Comparison of ENCODE assay signal across 8 cellular contexts in the genomic region with DNA sequence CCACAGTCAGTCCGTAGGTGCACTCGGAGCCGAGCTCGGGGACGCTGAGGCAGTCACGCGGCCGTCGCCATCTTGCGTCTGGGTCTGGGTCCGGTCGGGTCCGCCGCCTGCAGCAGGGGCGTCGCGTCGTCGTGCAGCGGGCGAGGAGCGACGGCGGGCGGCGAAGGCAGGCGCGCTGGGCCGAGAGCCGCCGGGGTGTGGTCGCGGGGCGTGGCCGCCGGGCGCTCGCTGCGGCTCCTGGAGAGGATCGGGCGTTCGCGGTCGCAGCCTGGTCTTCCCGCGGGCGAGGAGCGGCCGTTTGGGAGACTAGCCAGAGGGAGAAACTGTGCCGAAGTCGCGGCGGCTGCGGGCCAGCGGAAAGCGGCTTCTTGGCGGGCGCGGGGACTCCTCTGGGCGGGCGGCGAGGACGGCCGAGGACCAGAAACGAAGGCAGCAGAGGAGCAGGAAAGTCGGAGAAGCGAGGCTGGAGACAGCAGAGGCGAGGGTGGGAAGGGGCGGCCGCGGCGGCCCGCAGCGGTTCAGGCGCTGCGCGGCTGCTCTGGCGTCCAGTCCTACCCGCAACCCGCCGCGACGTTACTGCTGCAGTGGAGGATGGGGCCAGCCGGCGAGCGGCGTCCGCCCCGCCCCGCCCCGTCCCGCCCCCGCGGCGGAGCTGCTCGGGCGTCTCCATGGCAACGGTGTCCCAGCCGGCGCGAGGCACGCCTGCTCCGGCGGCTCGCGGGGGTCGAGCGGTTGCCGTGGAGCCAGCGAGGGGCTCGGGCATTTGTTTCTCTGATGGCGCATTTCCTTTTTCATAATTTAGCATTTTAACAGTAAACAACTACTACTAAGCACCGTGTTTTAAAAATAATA. TPM values are rescaled to one million over a fixed set of nuclear protein-coding genes. Genes with fewer than 3 reads are reported as not detected.
DNase-seq lines count a peak whose midpoint lies in the region; ATAC-seq and TF ChIP-seq lines count a peak whose summit lies in the region.

A gene with protein sequence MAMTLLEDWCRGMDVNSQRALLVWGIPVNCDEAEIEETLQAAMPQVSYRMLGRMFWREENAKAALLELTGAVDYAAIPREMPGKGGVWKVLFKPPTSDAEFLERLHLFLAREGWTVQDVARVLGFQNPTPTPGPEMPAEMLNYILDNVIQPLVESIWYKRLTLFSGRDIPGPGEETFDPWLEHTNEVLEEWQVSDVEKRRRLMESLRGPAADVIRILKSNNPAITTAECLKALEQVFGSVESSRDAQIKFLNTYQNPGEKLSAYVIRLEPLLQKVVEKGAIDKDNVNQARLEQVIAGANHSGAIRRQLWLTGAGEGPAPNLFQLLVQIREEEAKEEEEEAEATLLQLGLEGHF (minus strand): TSS at position 581 of the 852 bp plus-strand sequence. CDS start 745 bp downstream, outside the sequence.

- peaks cover 22% of the 10 kb centered on the region for H3K4me1 Mint-ChIP-seq in activated CD4-positive, alpha-beta memory T cell treated with anti-CD3 and anti-CD28 coated beads, Interleukin-2, amount 10 ng/mL, durations not matched to agents 7 days and 5 days

- peak within 1 kb of the TSS; percentile 80 to 89 (median 83) for H3K9ac ChIP-seq in BLaER1 treated with 17β-estradiol and CSF1 and Interleukin-3, amounts not matched to agents 10 nM and 100 nM

- DNase-seq in NCI-H774 (lab: John Stamatoyannopoulos, UW) (peak; percentile 71), dorsolateral prefrontal cortex (peak; percentile 76 to 96 (median 90)), lower leg skin (ENCODE audit: low spot score in 2 of 2) (peak; percentile 79 to 96)
- peak; percentile 88 for DNase-seq in activated CD4-positive, alpha-beta memory T cell treated with anti-CD3 and anti-CD28 coated beads, Interleukin-2, amount 10 ng/mL, durations not matched to agents 7 days and 5 days
- peak; percentile 81 to 87 for DNase-seq in stimulated activated CD4-positive, alpha-beta T cell treated with anti-CD3 and anti-CD28 coated beads, Interleukin-4, amount 100 ng/mL, for 4 hours

- no peaks in the 10 kb centered on the region for H3K9me3 Mint-ChIP-seq in activated CD4-positive, alpha-beta memory T cell treated with anti-CD3 and anti-CD28 coated beads, Interleukin-2, amount 10 ng/mL, durations not matched to agents 7 days and 5 days

- ATAC-seq in GM19397 (IDR thresholded peaks at IDR 0.05; ENCODE audit: unreplicated experiment) (peak; percentile 73), HG03571 (IDR thresholded peaks at IDR 0.05; ENCODE audit: unreplicated experiment) (peak; percentile 64)

- no peaks in the 10 kb centered on the region for H3K9me3 ChIP-seq in BLaER1 treated with 17β-estradiol and CSF1 and Interleukin-3, amounts not matched to agents 10 nM and 100 nM (replicated peaks in 1 of 11)

- TF ChIP-seq POLR2A in lower leg skin (IDR thresholded peaks at IDR 0.05): no peak

- WGBS in lower leg skin, 2 donors: 0 to 1% methylated on average over 29 to 57 of the region's 113 CpGs

- peak within 1 kb of the TSS; percentile 88 for H3K27ac Mint-ChIP-seq in activated CD4-positive, alpha-beta memory T cell treated with anti-CD3 and anti-CD28 coated beads, Interleukin-2, amount 10 ng/mL, durations not matched to agents 7 days and 5 days

- CTCF ChIA-PET in activated CD4-positive, alpha-beta memory T cell treated with anti-CD3 and anti-CD28 coated beads, Interleukin-2, amount 10 ng/mL, durations not matched to agents 7 days and 5 days (lab: Charles Lee): interaction anchor here (1.2 to 2.1 kb wide), 3 partner anchors 10 to 44 kb away, joined by 3 to 11 read pairs (median 7); no protein-coding TSS in a partner anchor

- peak within 1 kb of the TSS; percentile 72 to 86 (median 79) for H3K27ac ChIP-seq in BLaER1 treated with 17β-estradiol and CSF1 and Interleukin-3, amounts not matched to agents 10 nM and 100 nM
- H3K27ac ChIP-seq in dorsolateral prefrontal cortex: peak within 1 kb of the TSS; percentile 82 to 100 (median 97)

- peaks cover 31 to 69% (median 51%) of the 10 kb centered on the region in 11 experiments; a peak in 20 of 22 replicates for H4K20me1 ChIP-seq in BLaER1 treated with 17β-estradiol and CSF1 and Interleukin-3, amounts not matched to agents 10 nM and 100 nM

- POLR2A ChIA-PET in activated CD4-positive, alpha-beta memory T cell treated with anti-CD3 and anti-CD28 coated beads, Interleukin-2, amount 10 ng/mL, durations not matched to agents 7 days and 5 days (lab: Charles Lee): interaction anchor here (0.7 to 3.8 kb wide), 18 partner anchors 10 to 236 kb away, joined by 3 to 29 read pairs (median 14); partner anchors contain the start of genes ACOT2, ACOT4, ACOT6 and COQ6

- H3K36me3 ChIP-seq in BLaER1 treated with 17β-estradiol and CSF1 and Interleukin-3, amounts not matched to agents 10 nM and 100 nM: peaks cover 31 to 43% (median 37%) of the 10 kb centered on the region in 11 experiments

- intact Hi-C loops in dorsolateral prefrontal cortex (cut with DNase I) (loop anchor here (5.0 to 10.0 kb wide), 6 partner anchors 67 to 303 kb away; partner anchors contain the start of genes BBOF1 (in 1 of the 2), COQ6 (in 1 of the 2), DNAL1 (in 1 of the 2) and ENTPD5 (in 1 of the 2)), lower leg skin (cut with DNase I; ENCODE audit: low total_unique reads) (no loop called here)

- H3K4me1 ChIP-seq in BLaER1 treated with 17β-estradiol and CSF1 and Interleukin-3, amounts not matched to agents 10 nM and 100 nM: peaks cover 25 to 50% (median 29%) of the 10 kb centered on the region in 10 experiments

- TF ChIP-seq CTCF in dorsolateral prefrontal cortex (IDR thresholded peaks at IDR 0.05 in 54 of 56, conservative IDR thresholded peaks at IDR 0.05 in 2 of 56; ENCODE audit: low read depth in 1 of 56, partially characterized antibody in 56 of 56) (peak in 6 of 56 donors; percentile 5 to 36 (median 15)), lower leg skin (IDR thresholded peaks at IDR 0.05) (no peak)

- H3K4me2 ChIP-seq in BLaER1 treated with 17β-estradiol and CSF1 and Interleukin-3, amounts not matched to agents 10 nM and 100 nM: peak within 1 kb of the TSS; percentile 81 to 99 (median 96)

- H3K4me3 ChIP-seq in BLaER1 treated with 17β-estradiol and CSF1 and Interleukin-3, amounts not matched to agents 10 nM and 100 nM: peak within 1 kb of the TSS; percentile 69 to 86 (median 76)
- peak within 1 kb of the TSS; percentile 66 to 97 (median 88) for H3K4me3 ChIP-seq in dorsolateral prefrontal cortex
- H3K4me3 ChIP-seq in lower leg skin (ENCODE audit: low read depth, poor library complexity, severe bottlenecking): peak within 1 kb of the TSS; percentile 65

- peak within 1 kb of the TSS; percentile 91 for H3K4me3 Mint-ChIP-seq in activated CD4-positive, alpha-beta memory T cell treated with anti-CD3 and anti-CD28 coated beads, Interleukin-2, amount 10 ng/mL, durations not matched to agents 7 days and 5 days

- H3K27me3 Mint-ChIP-seq in activated CD4-positive, alpha-beta memory T cell treated with anti-CD3 and anti-CD28 coated beads, Interleukin-2, amount 10 ng/mL, durations not matched to agents 7 days and 5 days: no peaks in the 10 kb centered on the region

- peaks cover 45% of the 10 kb centered on the region for H3K36me3 Mint-ChIP-seq in activated CD4-positive, alpha-beta memory T cell treated with anti-CD3 and anti-CD28 coated beads, Interleukin-2, amount 10 ng/mL, durations not matched to agents 7 days and 5 days (ENCODE audit: low read depth)

- peaks cover 0 to 13% (median 7%) of the 10 kb centered on the region in 11 experiments; a peak in 10 of 22 replicates for H3K27me3 ChIP-seq in BLaER1 treated with 17β-estradiol and CSF1 and Interleukin-3, amounts not matched to agents 10 nM and 100 nM
- no peaks in the 10 kb centered on the region for H3K27me3 ChIP-seq in dorsolateral prefrontal cortex

RNA-seq across cellular contexts. Expression of the gene that starts here (rescaled TPM):
- 10 to 100 TPM; 28.2 to 30.0 TPM for total RNA-seq in activated CD4-positive, alpha-beta memory T cell treated with anti-CD3 and anti-CD28 coated beads, Interleukin-2, amount 10 ng/mL, durations not matched to agents 7 days and 5 days
- total RNA-seq in dorsolateral prefrontal cortex: 100 to 1,000 TPM in 119 of 120 experiments, 10 to 100 TPM in 1; 87.5 to 250 (median 176) TPM
- total RNA-seq in lower leg skin: 1 to 10 TPM; 4.6 to 8.5 (median 6.6) TPM

Comparison
In these comparisons a context has a peak if more than half of its experiments do, and no peak if none do; other contexts are left out.
1. Peak in every context shown above with its lines: DNase-seq, ATAC-seq, H3K4me3 ChIP-seq and H3K27ac ChIP-seq.